In genomic region chrX:54931107-54931506, GRCh38 we compare ENCODE assay signal across 41 cellular contexts.
"Had no signal": no experiment of that assay in that cellular context is flagged by ENCODE, and none has a peak within 500 bp of the region (broad histone marks: within the 10 kb centered on the region; RNA-seq: fewer than 3 reads in every experiment).

No MANE protein-coding gene starts in this region.

- H3K4me1 ChIP-seq: ascending aorta, body of pancreas, breast epithelium had no signal

- ATAC-seq: activated CD4-positive, alpha-beta T cell treated with anti-CD3 and anti-CD28 coated beads for 36 hours; activated CD4-positive, CD25-positive, alpha-beta regulatory T cell treated with anti-CD3 and anti-CD28 coated beads, Interleukin-2, amount 50 U/mL, for 24 hours; activated CD8-positive, alpha-beta memory T cell treated with anti-CD3 and anti-CD28 coated beads, Interleukin-2, amount 10 ng/mL, durations not matched to agents 7 days and 5 days; activated CD8-positive, alpha-beta T cell treated with anti-CD3 and anti-CD28 coated beads, Interleukin-2, amount 10 ng/mL, durations not matched to agents 7 days and 5 days; activated naive CD8-positive, alpha-beta T cell treated with anti-CD3 and anti-CD28 coated beads, Interleukin-2, amount 50 U/mL, for 24 hours; body of pancreas; WTC11 had no signal

- FAIRE-seq: TTC549 had no signal

- H3K36me3 ChIP-seq: breast epithelium, cardiac muscle cell, WERI-Rb-1 had no signal

- H3K9me3 Mint-ChIP-seq: activated CD4-positive, alpha-beta memory T cell treated with anti-CD3 and anti-CD28 coated beads, Interleukin-2, amount 10 ng/mL, durations not matched to agents 7 days and 5 days; activated CD4-positive, alpha-beta T cell treated with anti-CD3 and anti-CD28 coated beads, Interleukin-2, amount 10 ng/mL, durations not matched to agents 7 days and 5 days; activated naive CD4-positive, alpha-beta T cell treated with anti-CD3 and anti-CD28 coated beads, Interleukin-2, amount 10 ng/mL, durations not matched to agents 7 days and 5 days; activated naive CD4-positive, alpha-beta T cell treated with anti-CD3 and anti-CD28 coated beads, Interleukin-2, amount 50 U/mL, for 24 hours; activated naive CD8-positive, alpha-beta T cell treated with anti-CD3 and anti-CD28 coated beads, Interleukin-2, amount 10 ng/mL, durations not matched to agents 7 days and 5 days; activated naive CD8-positive, alpha-beta T cell treated with anti-CD3 and anti-CD28 coated beads, Interleukin-2, amount 50 U/mL, for 24 hours; activated T-cell treated with anti-CD3 and anti-CD28 coated beads, Interleukin-2, amount 50 U/mL, for 24 hours; activated T-helper 2 cell treated with anti-CD3 and anti-CD28 coated beads, Interferon-gamma antibody, Interleukin-2, Interleukin-4, amounts not matched to agents 10 μg/mL and 5 μg/mL and 100 μg/mL, durations not matched to agents 14 hours and 24 hours and 36 hours; central memory CD8-positive, alpha-beta T cell; T-helper 1 cell treated with Interleukin-12 subunit alpha and Interleukin-12 subunit beta and Interleukin-4 antibody, amounts not matched to agents 30 μg/mL and 1 μg/mL, for 36 hours; T-helper 2 cell treated with Interferon-gamma antibody and Interleukin-4, amounts not matched to agents 5 μg/mL and 100 μg/mL, for 36 hours; WTC11 had no signal

- H3K36me3 Mint-ChIP-seq: activated CD8-positive, alpha-beta memory T cell treated with anti-CD3 and anti-CD28 coated beads, Interleukin-2, amount 10 ng/mL, durations not matched to agents 7 days and 5 days; activated naive CD4-positive, alpha-beta T cell treated with anti-CD3 and anti-CD28 coated beads, Interleukin-2, amount 10 ng/mL, durations not matched to agents 7 days and 5 days; activated naive CD4-positive, alpha-beta T cell treated with anti-CD3 and anti-CD28 coated beads, Interleukin-2, amount 50 U/mL, for 24 hours; activated naive CD8-positive, alpha-beta T cell had no signal

- H3K27me3 ChIP-seq: ascending aorta, body of pancreas, brain microvascular endothelial cell, cardiac muscle cell had no signal

- H3K27ac ChIP-seq: ascending aorta, body of pancreas, brain microvascular endothelial cell, breast epithelium, cardiac muscle cell, WERI-Rb-1 had no signal

- H3K27ac Mint-ChIP-seq: activated CD4-positive, alpha-beta memory T cell treated with anti-CD3 and anti-CD28 coated beads, Interleukin-2, amount 10 ng/mL, durations not matched to agents 7 days and 5 days; activated CD4-positive, alpha-beta T cell treated with anti-CD3 and anti-CD28 coated beads for 36 hours; activated CD4-positive, alpha-beta T cell treated with anti-CD3 and anti-CD28 coated beads, Interleukin-2, amount 10 ng/mL, durations not matched to agents 7 days and 5 days; activated CD8-positive, alpha-beta memory T cell treated with anti-CD3 and anti-CD28 coated beads, Interleukin-2, amount 10 ng/mL, durations not matched to agents 7 days and 5 days; activated CD8-positive, alpha-beta T cell treated with anti-CD3 and anti-CD28 coated beads, Interleukin-2, amount 10 ng/mL, durations not matched to agents 7 days and 5 days; activated naive CD4-positive, alpha-beta T cell treated with anti-CD3 and anti-CD28 coated beads, Interleukin-2, amount 10 ng/mL, durations not matched to agents 7 days and 5 days; activated naive CD4-positive, alpha-beta T cell treated with anti-CD3 and anti-CD28 coated beads, Interleukin-2, amount 50 U/mL, for 24 hours; activated naive CD8-positive, alpha-beta T cell; activated naive CD8-positive, alpha-beta T cell treated with anti-CD3 and anti-CD28 coated beads, Interleukin-2, amount 10 ng/mL, durations not matched to agents 7 days and 5 days; activated naive CD8-positive, alpha-beta T cell treated with anti-CD3 and anti-CD28 coated beads, Interleukin-2, amount 50 U/mL, for 24 hours; activated T-cell treated with anti-CD3 and anti-CD28 coated beads, Interleukin-2, amount 50 U/mL, for 24 hours; activated T-helper 2 cell treated with anti-CD3 and anti-CD28 coated beads, Interferon-gamma antibody, Interleukin-2, Interleukin-4, amounts not matched to agents 10 μg/mL and 5 μg/mL and 100 μg/mL, durations not matched to agents 14 hours and 24 hours and 36 hours; T-helper 1 cell treated with Interleukin-12 subunit alpha and Interleukin-12 subunit beta and Interleukin-4 antibody, amounts not matched to agents 30 μg/mL and 1 μg/mL, for 36 hours; T-helper 2 cell treated with Interferon-gamma antibody and Interleukin-4, amounts not matched to agents 5 μg/mL and 100 μg/mL, for 36 hours; WTC11 had no signal

- H3K4me1 Mint-ChIP-seq: activated CD4-positive, alpha-beta memory T cell treated with anti-CD3 and anti-CD28 coated beads, Interleukin-2, amount 10 ng/mL, durations not matched to agents 7 days and 5 days; activated CD4-positive, alpha-beta T cell treated with anti-CD3 and anti-CD28 coated beads for 36 hours; activated CD4-positive, alpha-beta T cell treated with anti-CD3 and anti-CD28 coated beads, Interleukin-2, amount 10 ng/mL, durations not matched to agents 7 days and 5 days; activated CD8-positive, alpha-beta memory T cell treated with anti-CD3 and anti-CD28 coated beads, Interleukin-2, amount 10 ng/mL, durations not matched to agents 7 days and 5 days; activated naive CD4-positive, alpha-beta T cell treated with anti-CD3 and anti-CD28 coated beads, Interleukin-2, amount 10 ng/mL, durations not matched to agents 7 days and 5 days; activated naive CD4-positive, alpha-beta T cell treated with anti-CD3 and anti-CD28 coated beads, Interleukin-2, amount 50 U/mL, for 24 hours; activated naive CD8-positive, alpha-beta T cell treated with anti-CD3 and anti-CD28 coated beads, Interleukin-2, amount 10 ng/mL, durations not matched to agents 7 days and 5 days; activated naive CD8-positive, alpha-beta T cell treated with anti-CD3 and anti-CD28 coated beads, Interleukin-2, amount 50 U/mL, for 24 hours; central memory CD8-positive, alpha-beta T cell; WTC11 had no signal

- H3K4me3 ChIP-seq: ascending aorta, body of pancreas, breast epithelium, cardiac muscle cell had no signal

- H3K4me3 Mint-ChIP-seq: activated CD4-positive, alpha-beta memory T cell treated with anti-CD3 and anti-CD28 coated beads, Interleukin-2, amount 10 ng/mL, durations not matched to agents 7 days and 5 days; activated CD4-positive, alpha-beta T cell treated with anti-CD3 and anti-CD28 coated beads for 36 hours; activated CD4-positive, alpha-beta T cell treated with anti-CD3 and anti-CD28 coated beads, Interleukin-2, amount 10 ng/mL, durations not matched to agents 7 days and 5 days; activated CD8-positive, alpha-beta memory T cell treated with anti-CD3 and anti-CD28 coated beads, Interleukin-2, amount 10 ng/mL, durations not matched to agents 7 days and 5 days; activated CD8-positive, alpha-beta T cell treated with anti-CD3 and anti-CD28 coated beads, Interleukin-2, amount 10 ng/mL, durations not matched to agents 7 days and 5 days; activated naive CD4-positive, alpha-beta T cell treated with anti-CD3 and anti-CD28 coated beads, Interleukin-2, amount 10 ng/mL, durations not matched to agents 7 days and 5 days; activated naive CD4-positive, alpha-beta T cell treated with anti-CD3 and anti-CD28 coated beads, Interleukin-2, amount 50 U/mL, for 24 hours; activated naive CD8-positive, alpha-beta T cell; activated naive CD8-positive, alpha-beta T cell treated with anti-CD3 and anti-CD28 coated beads, Interleukin-2, amount 10 ng/mL, durations not matched to agents 7 days and 5 days; activated naive CD8-positive, alpha-beta T cell treated with anti-CD3 and anti-CD28 coated beads, Interleukin-2, amount 50 U/mL, for 24 hours; activated T-cell treated with anti-CD3 and anti-CD28 coated beads, Interleukin-2, amount 50 U/mL, for 24 hours; central memory CD8-positive, alpha-beta T cell; T-helper 1 cell treated with Interleukin-12 subunit alpha and Interleukin-12 subunit beta and Interleukin-4 antibody, amounts not matched to agents 30 μg/mL and 1 μg/mL, for 36 hours; T-helper 2 cell treated with Interferon-gamma antibody and Interleukin-4, amounts not matched to agents 5 μg/mL and 100 μg/mL, for 36 hours; WTC11 had no signal

- DNase-seq: activated CD4-positive, alpha-beta memory T cell treated with anti-CD3 and anti-CD28 coated beads, Interleukin-2, amount 10 ng/mL, durations not matched to agents 7 days and 5 days; activated CD4-positive, alpha-beta T cell treated with anti-CD3 and anti-CD28 coated beads for 1 hour; activated CD4-positive, alpha-beta T cell treated with anti-CD3 and anti-CD28 coated beads for 36 hours; activated CD4-positive, alpha-beta T cell treated with anti-CD3 and anti-CD28 coated beads for 48 hours; activated CD4-positive, alpha-beta T cell treated with anti-CD3 and anti-CD28 coated beads, Interleukin-2, amount 10 ng/mL, durations not matched to agents 7 days and 5 days; activated CD4-positive, alpha-beta T cell treated with anti-CD3 and anti-CD28 coated beads, Interleukin-2, amount 50 U/mL, for 48 hours; activated CD4-positive, CD25-positive, alpha-beta regulatory T cell; activated CD8-positive, alpha-beta memory T cell treated with anti-CD3 and anti-CD28 coated beads for 24 hours; activated CD8-positive, alpha-beta memory T cell treated with anti-CD3 and anti-CD28 coated beads, Interleukin-2, amount 10 ng/mL, durations not matched to agents 7 days and 5 days; activated CD8-positive, alpha-beta memory T cell treated with anti-CD3 and anti-CD28 coated beads, Interleukin-2, amount 50 U/mL, for 48 hours; activated CD8-positive, alpha-beta T cell treated with anti-CD3 and anti-CD28 coated beads, Interleukin-2, amount 10 ng/mL, durations not matched to agents 7 days and 5 days; activated effector memory CD4-positive, alpha-beta T cell treated with Interleukin-2 at 50 U/mL for 16 hours; activated gamma-delta T cell; activated naive CD4-positive, alpha-beta T cell treated with anti-CD3 and anti-CD28 coated beads, Interleukin-2, amount 10 ng/mL, durations not matched to agents 7 days and 5 days; activated naive CD4-positive, alpha-beta T cell treated with Interleukin-2 at 50 U/mL for 16 hours; activated naive CD8-positive, alpha-beta T cell treated with anti-CD3 and anti-CD28 coated beads, Interleukin-2, amount 10 ng/mL, durations not matched to agents 7 days and 5 days; activated naive CD8-positive, alpha-beta T cell treated with anti-CD3 and anti-CD28 coated beads, Interleukin-2, amount 50 U/mL, for 24 hours; activated T-cell treated with anti-CD3 and anti-CD28 coated beads, Interleukin-2, amount 50 U/mL, for 24 hours; activated T-cell treated with anti-CD3 and anti-CD28 coated beads, Interleukin-2, amount 50 U/mL, for 48 hours; amygdala; anterior cingulate cortex; body of pancreas; brain microvascular endothelial cell; caudate nucleus; cerebellar nuclear complex; T-helper 1 cell; T-helper 2 cell; T-helper 9 cell; WERI-Rb-1 had no signal

- H3K27me3 Mint-ChIP-seq: activated CD4-positive, alpha-beta memory T cell treated with anti-CD3 and anti-CD28 coated beads, Interleukin-2, amount 10 ng/mL, durations not matched to agents 7 days and 5 days; activated CD4-positive, alpha-beta T cell treated with anti-CD3 and anti-CD28 coated beads for 36 hours; activated CD4-positive, alpha-beta T cell treated with anti-CD3 and anti-CD28 coated beads, Interleukin-2, amount 10 ng/mL, durations not matched to agents 7 days and 5 days; activated CD8-positive, alpha-beta memory T cell treated with anti-CD3 and anti-CD28 coated beads, Interleukin-2, amount 10 ng/mL, durations not matched to agents 7 days and 5 days; activated naive CD4-positive, alpha-beta T cell treated with anti-CD3 and anti-CD28 coated beads, Interleukin-2, amount 10 ng/mL, durations not matched to agents 7 days and 5 days; activated naive CD4-positive, alpha-beta T cell treated with anti-CD3 and anti-CD28 coated beads, Interleukin-2, amount 50 U/mL, for 24 hours; activated naive CD8-positive, alpha-beta T cell; activated naive CD8-positive, alpha-beta T cell treated with anti-CD3 and anti-CD28 coated beads, Interleukin-2, amount 10 ng/mL, durations not matched to agents 7 days and 5 days; activated naive CD8-positive, alpha-beta T cell treated with anti-CD3 and anti-CD28 coated beads, Interleukin-2, amount 50 U/mL, for 24 hours; central memory CD8-positive, alpha-beta T cell had no signal

- H3K9me3 ChIP-seq: ascending aorta, body of pancreas had no signal
